In genomic region chr10:78353636-78354035, GRCh38 we compare ENCODE assay signal across 24 cellular contexts.
DNase-seq lines count a peak whose midpoint lies in the region; ATAC-seq, FAIRE-seq and TF ChIP-seq lines count a peak whose summit lies in the region.
"Had no signal": no experiment of that assay in that cellular context is flagged by ENCODE, and none has a peak within 500 bp of the region (broad histone marks: within the 10 kb centered on the region; RNA-seq: fewer than 3 reads in every experiment).

No MANE protein-coding gene starts in this region.

- TF ChIP-seq RAD21 in H1 (IDR thresholded peaks at IDR 0.05 in 1 of 2, conservative IDR thresholded peaks at IDR 0.05 in 1 of 2; ENCODE audit: low read depth in 2 of 2, low read length in 2 of 2), result peak; percentile 10 to 45; a peak in 3 of 4 replicates

- H3K4me3 ChIP-seq in AG09309 (ENCODE audit: control insufficient read depth, low read depth, low read length) (no peak overlapping the region), H1 (ENCODE audit: extremely low read depth in 1 of 4, insufficient read depth in 2 of 4, low read depth in 3 of 4, low read length in 4 of 4) (no peak overlapping the region)
- H3K4me3 ChIP-seq: A549, BLaER1, SJCRH30 had no signal

- H3K79me1 ChIP-seq in H1 (ENCODE audit: low read depth, low read length), result no peaks in the 10 kb centered on the region

- H3K79me2 ChIP-seq in H1 (ENCODE audit: control insufficient read depth in 1 of 2, insufficient read depth in 2 of 2, low read length in 2 of 2), result no peaks in the 10 kb centered on the region

- H4K91ac ChIP-seq in H1 (replicated peaks; ENCODE audit: insufficient read length, low read length), result no peak overlapping the region

- no peak for DNase-seq in AG09309 (ENCODE audit: low read depth)
- DNase-seq in HFFc6, result no peak
- no peak for DNase-seq in H1 (ENCODE audit: low read depth in 1 of 2, low spot score in 2 of 2)
- DNase-seq in sciatic nerve (ENCODE audit: low spot score), result no peak
- DNase-seq in foreskin melanocyte, result no peak
- DNase-seq in NCI-H2171 (lab: John Stamatoyannopoulos, UW), result no peak
- no peak for DNase-seq in ACHN
- DNase-seq: CD4-positive, alpha-beta T cell; COR-L47; DMS 273 treated with DMSO at 0.1 percent for 48 hours; H7; NCI-H1417; NCI-H187; NCI-H2107; NCI-H226; NCI-H524; NCI-H774; SJCRH30 had no signal

- TF ChIP-seq EP300 in H1 (IDR thresholded peaks at IDR 0.05; ENCODE audit: borderline replicate concordance in 1 of 2, low read depth in 2 of 2, low read length in 2 of 2), result no peak

- no peak overlapping the region for H3K18ac ChIP-seq in H1 (ENCODE audit: extremely low read depth, low read length)

- FAIRE-seq in H1 (lab: Jason Lieb, UNC), result no peak
- FAIRE-seq: A549, GM12891, RCC 7860 had no signal

- POLR2A ChIA-PET in H1 (lab: Charles Lee; ENCODE audit: partially characterized antibody), result interaction anchor here (0.7 kb wide), 1 partner anchor 19 kb away, joined by 3 read pairs; no protein-coding TSS in a partner anchor

- H3K4me1 ChIP-seq in H1 (replicated peaks in 1 of 4; ENCODE audit: control insufficient read depth in 3 of 4, insufficient read depth in 4 of 4, low read length in 3 of 4), result peaks cover 2 to 12% (median 8%) of the 10 kb centered on the region in 4 experiments; a peak in 6 of 7 replicates
- H3K4me1 ChIP-seq: A549, BLaER1, SJCRH30 had no signal

- TF ChIP-seq POLR2A in H1 (IDR thresholded peaks at IDR 0.05; ENCODE audit: control extremely low read depth in 1 of 2, low read depth in 2 of 2, low read length in 2 of 2), result no peak

- H2AFZ ChIP-seq in H1 (ENCODE audit: low read length), result no peak overlapping the region

- H3K27me3 ChIP-seq in H1 (replicated peaks in 1 of 4; ENCODE audit: control insufficient read depth in 3 of 4, extremely low read depth in 1 of 4, insufficient read depth in 3 of 4, low read length in 3 of 4), result no peaks in the 10 kb centered on the region
- H3K27me3 ChIP-seq: BLaER1 had no signal

- no peaks in the 10 kb centered on the region for H3K9me3 Mint-ChIP-seq in HFFc6
- H3K9me3 Mint-ChIP-seq: CD4-positive, alpha-beta T cell; T-helper 1 cell treated with Interleukin-12 subunit alpha and Interleukin-12 subunit beta and Interleukin-4 antibody, amounts not matched to agents 30 μg/mL and 1 μg/mL, for 36 hours had no signal

- H2BK15ac ChIP-seq in H1 (ENCODE audit: low read length), result no peak overlapping the region

- no peak overlapping the region for H2AK5ac ChIP-seq in H1 (ENCODE audit: low read depth, low read length)

- 88% methylated on average over 3 of the region's 3 CpGs; no CpG with 5 or more reads in 1 of the 2 experiments for WGBS in H1 (ENCODE audit: extremely low coverage in 1 of 2, insufficient coverage in 1 of 2, insufficient read length in 1 of 2, insufficient replicate concordance in 2 of 2, low coverage in 1 of 2, low lambda C conversion rate in 2 of 2, missing lambda C conversion rate in 1 of 2), 2 experiments

- no peak overlapping the region for H3K9ac ChIP-seq in H1 (replicated peaks in 1 of 4; ENCODE audit: extremely low read depth in 1 of 4, low read depth in 3 of 4, low read length in 3 of 4)
- H3K9ac ChIP-seq: BLaER1 had no signal

- no peak overlapping the region for H3K4ac ChIP-seq in H1 (replicated peaks; ENCODE audit: insufficient read length, low read depth, low read length)

- H3K36me3 ChIP-seq in H1 (ENCODE audit: control insufficient read depth in 2 of 4, insufficient read depth in 4 of 4, low read length in 3 of 4), result no peaks in the 10 kb centered on the region
- H3K36me3 ChIP-seq: BLaER1, SJCRH30 had no signal

- no peak overlapping the region for H3K27ac ChIP-seq in H1 (ENCODE audit: low read depth, low read length)
- H3K27ac ChIP-seq: A549, BLaER1, SJCRH30 had no signal

- TF ChIP-seq CTCF in AG09309 (IDR thresholded peaks at IDR 0.05; ENCODE audit: control insufficient read depth, insufficient read depth, low read depth, low read length, missing control alignments) (peak; percentile 4), HFFc6 (IDR thresholded peaks at IDR 0.05) (peak; percentile 9; the same call in 1 of the 2 replicates), H1 (IDR thresholded peaks at IDR 0.05; ENCODE audit: control extremely low read depth in 1 of 3, insufficient read depth in 1 of 3, low read depth in 1 of 3, low read length in 3 of 3) (peak in 2 of 3 experiments; percentile 5 to 14; a peak in 2 of 4 replicates)

- H3K23me2 ChIP-seq in H1 (ENCODE audit: low read depth, low read length), result no peaks in the 10 kb centered on the region; the same call in 1 of the 2 replicates

- H3K27ac Mint-ChIP-seq in HFFc6, result no peak overlapping the region
- H3K27ac Mint-ChIP-seq: CD4-positive, alpha-beta T cell; T-helper 1 cell treated with Interleukin-12 subunit alpha and Interleukin-12 subunit beta and Interleukin-4 antibody, amounts not matched to agents 30 μg/mL and 1 μg/mL, for 36 hours had no signal

- no peaks in the 10 kb centered on the region for H3K4me1 Mint-ChIP-seq in HFFc6 (ENCODE audit: low read depth)

- CTCF ChIA-PET in H1 (lab: Charles Lee; ENCODE audit: partially characterized antibody), result interaction anchor here (0.7 to 1.6 kb wide), 12 partner anchors 10 to 811 kb away, joined by 3 to 5 read pairs (median 3); no protein-coding TSS in a partner anchor

- H2BK120ac ChIP-seq in H1 (replicated peaks; ENCODE audit: low read depth, low read length), result no peak overlapping the region

- no peak overlapping the region for H2BK12ac ChIP-seq in H1 (ENCODE audit: low read depth, low read length)

- H3K36me3 Mint-ChIP-seq in HFFc6 (ENCODE audit: low read depth), result no peaks in the 10 kb centered on the region

- intact Hi-C loops in sciatic nerve (cut with DNase I), result loop anchor here (10.0 kb wide), 1 partner anchor 479 kb away; no protein-coding TSS in a partner anchor

- no peak overlapping the region for H2BK20ac ChIP-seq in H1 (ENCODE audit: low read length)

- ATAC-seq in sciatic nerve, result peak; percentile 48
- ATAC-seq in HG02588 (IDR thresholded peaks at IDR 0.05; ENCODE audit: unreplicated experiment), result no peak
- ATAC-seq: A549 had no signal

- no peak overlapping the region for H3K14ac ChIP-seq in H1 (ENCODE audit: insufficient read length)

- no peak overlapping the region for H3K4me2 ChIP-seq in H1 (ENCODE audit: insufficient read depth in 1 of 2, low read depth in 2 of 2, low read length in 2 of 2)
- H3K4me2 ChIP-seq: A549, BLaER1 had no signal

- in situ Hi-C loops in ACHN (cut with HindIII; ENCODE audit: low pct_ligation_motif_present, low pct_unique_long_range_greater_than_20kb, low sequenced_read_pairs), result no loop called here

- no peaks in the 10 kb centered on the region for H3K9me3 ChIP-seq in H1 (ENCODE audit: insufficient read depth in 2 of 2, low read depth in 1 of 2, low read length in 1 of 2)
- H3K9me3 ChIP-seq: A549, BLaER1, SJCRH30 had no signal

- no peak overlapping the region for H4K5ac ChIP-seq in H1 (ENCODE audit: insufficient read length, low read depth, low read length)

- H3K4me3 Mint-ChIP-seq in HFFc6, result no peak overlapping the region
- H3K4me3 Mint-ChIP-seq: CD4-positive, alpha-beta T cell; T-helper 1 cell treated with Interleukin-12 subunit alpha and Interleukin-12 subunit beta and Interleukin-4 antibody, amounts not matched to agents 30 μg/mL and 1 μg/mL, for 36 hours had no signal

- H4K8ac ChIP-seq in H1 (ENCODE audit: extremely low read depth, insufficient read depth, low read length), result no peak overlapping the region

- H3K27me3 Mint-ChIP-seq in HFFc6 (ENCODE audit: insufficient read depth), result peaks cover 24% of the 10 kb centered on the region

- H2BK5ac ChIP-seq in H1 (ENCODE audit: low read depth, low read length), result no peak overlapping the region

- no peaks in the 10 kb centered on the region for H4K20me1 ChIP-seq in H1 (replicated peaks in 1 of 2; ENCODE audit: control insufficient read depth in 1 of 2, insufficient read depth in 2 of 2, low read length in 2 of 2)
- H4K20me1 ChIP-seq: BLaER1 had no signal

- no peak overlapping the region for H3K56ac ChIP-seq in H1 (replicated peaks; ENCODE audit: insufficient read length, low read depth, low read length)

- H3K23ac ChIP-seq in H1 (ENCODE audit: insufficient read length), result no peak overlapping the region

TF ChIP-seq in H1, 55 proteins besides CTCF, POLR2A, EP300 and RAD21:
- TF ChIP-seq GTF2F1 (IDR thresholded peaks at IDR 0.05; ENCODE audit: borderline replicate concordance, low read depth, low read length), result no peak
- no peak for TF ChIP-seq CBX5 (IDR thresholded peaks at IDR 0.05; ENCODE audit: low read depth, low read length)
- no peak for TF ChIP-seq SRF (IDR thresholded peaks at IDR 0.05; ENCODE audit: low read depth, low read length)
- TF ChIP-seq ATF2 (IDR thresholded peaks at IDR 0.05; ENCODE audit: low read length), result no peak
- no peak for TF ChIP-seq CBX8 (IDR thresholded peaks at IDR 0.05; ENCODE audit: borderline replicate concordance, low read depth, low read length)
